ENCODE assay signal across 29 cellular contexts in genomic region chr3:176842914-176843313, GRCh38.
"Had no signal": no experiment of that assay in that cellular context is flagged by ENCODE, and none has a peak within 500 bp of the region (broad histone marks: within the 10 kb centered on the region; RNA-seq: fewer than 3 reads in every experiment).

No MANE protein-coding gene starts in this region.

- H3K9me3 ChIP-seq: stomach, suprapubic skin, testis, thoracic aorta, thyroid gland, tibial artery, tibial nerve, transverse colon, upper lobe of left lung, upper lobe of right lung, uterus, vagina had no signal

- DNase-seq: stimulated activated CD4-positive, alpha-beta T cell treated with anti-CD3 and anti-CD28 coated beads, Interleukin-2, amount 100 ng/mL, for 48 hours; stimulated activated CD4-positive, alpha-beta T cell treated with anti-CD3 and anti-CD28 coated beads, Interleukin-4, amount 100 ng/mL, for 1 hour; stimulated activated CD4-positive, alpha-beta T cell treated with anti-CD3 and anti-CD28 coated beads, Interleukin-4, amount 100 ng/mL, for 24 hours; stimulated activated CD4-positive, alpha-beta T cell treated with anti-CD3 and anti-CD28 coated beads, Interleukin-4, amount 100 ng/mL, for 4 hours; stimulated activated CD8-positive, alpha-beta memory T cell treated with anti-CD3 and anti-CD28 coated beads, Interleukin-4, amount 100 ng/mL, for 48 hours; stimulated activated naive B cell treated with anti-CD40 and anti-IgM and Interleukin-4, amounts not matched to agents 10 μg/mL and 1 μg/mL and 100 μg/mL, for 72 hours; stimulated activated naive CD4-positive, alpha-beta T cell; stimulated activated naive CD4-positive, alpha-beta T cell treated with Interleukin-2 at 50 U/mL for 16 hours; stimulated activated naive CD8-positive, alpha-beta T cell treated with anti-CD3 and anti-CD28 coated beads, Interleukin-15, amount 100 ng/mL, for 72 hours; stimulated activated naive CD8-positive, alpha-beta T cell treated with anti-CD3 and anti-CD28 coated beads, Interleukin-15, Interleukin-2, amounts not matched to agents 100 U/mL and 50 U/mL, for 24 hours; stomach; substantia nigra; testis; thyroid gland; tibial artery; transverse colon; trophoblast cell; upper lobe of left lung; upper lobe of right lung; uterus had no signal

- H3K4me1 ChIP-seq: stomach, suprapubic skin, testis, thyroid gland, tibial nerve, transverse colon, upper lobe of left lung, upper lobe of right lung, uterus, vagina had no signal

- ATAC-seq: stimulated activated effector memory CD8-positive, alpha-beta T cell treated with anti-CD3 and anti-CD28 coated beads, Interleukin-12 subunit alpha, Interleukin-12 subunit beta, amount 100 ng/mL, for 72 hours; stimulated activated memory B cell treated with anti-CD40 and anti-IgM and Interleukin-4, amounts not matched to agents 10 μg/mL and 1 μg/mL and 100 μg/mL, for 72 hours; stimulated activated naive B cell treated with anti-CD40 and anti-IgM and Interleukin-4, amounts not matched to agents 10 μg/mL and 1 μg/mL and 100 μg/mL, for 72 hours; stimulated activated naive CD8-positive, alpha-beta T cell treated with anti-CD3 and anti-CD28 coated beads, Interleukin-15, amount 100 ng/mL, for 72 hours; stimulated activated naive CD8-positive, alpha-beta T cell treated with anti-CD3 and anti-CD28 coated beads, Interleukin-15, Interleukin-2, amounts not matched to agents 100 U/mL and 50 U/mL, for 24 hours; upper lobe of right lung had no signal

- H3K36me3 ChIP-seq: stomach, suprapubic skin, thoracic aorta, thyroid gland, tibial artery, tibial nerve, transverse colon, upper lobe of left lung, upper lobe of right lung, uterus, vagina had no signal

- H3K4me1 Mint-ChIP-seq: stimulated activated effector memory CD8-positive, alpha-beta T cell treated with anti-CD3 and anti-CD28 coated beads, Interleukin-12 subunit alpha, Interleukin-12 subunit beta, amount 100 ng/mL, for 72 hours; stimulated activated memory B cell treated with anti-CD40 and anti-IgM and Interleukin-4, amounts not matched to agents 10 μg/mL and 1 μg/mL and 100 μg/mL, for 72 hours; stimulated activated naive B cell treated with anti-CD40 and anti-IgM and Interleukin-4, amounts not matched to agents 10 μg/mL and 1 μg/mL and 100 μg/mL, for 72 hours; stimulated activated naive CD8-positive, alpha-beta T cell treated with anti-CD3 and anti-CD28 coated beads, Interleukin-15, amount 100 ng/mL, for 72 hours had no signal

- H3K4me3 Mint-ChIP-seq: stimulated activated effector memory CD8-positive, alpha-beta T cell treated with anti-CD3 and anti-CD28 coated beads, Interleukin-12 subunit alpha, Interleukin-12 subunit beta, amount 100 ng/mL, for 72 hours; stimulated activated memory B cell treated with anti-CD40 and anti-IgM and Interleukin-4, amounts not matched to agents 10 μg/mL and 1 μg/mL and 100 μg/mL, for 72 hours; stimulated activated naive B cell treated with anti-CD40 and anti-IgM and Interleukin-4, amounts not matched to agents 10 μg/mL and 1 μg/mL and 100 μg/mL, for 72 hours; stimulated activated naive CD8-positive, alpha-beta T cell treated with anti-CD3 and anti-CD28 coated beads, Interleukin-15, amount 100 ng/mL, for 72 hours; stimulated activated naive CD8-positive, alpha-beta T cell treated with anti-CD3 and anti-CD28 coated beads, Interleukin-15, Interleukin-2, amounts not matched to agents 100 ng/mL and 50 ng/mL, for 24 hours; type B pancreatic cell had no signal

- H3K9me3 Mint-ChIP-seq: stimulated activated effector memory CD8-positive, alpha-beta T cell treated with anti-CD3 and anti-CD28 coated beads, Interleukin-12 subunit alpha, Interleukin-12 subunit beta, amount 100 ng/mL, for 72 hours; stimulated activated memory B cell treated with anti-CD40 and anti-IgM and Interleukin-4, amounts not matched to agents 10 μg/mL and 1 μg/mL and 100 μg/mL, for 72 hours; stimulated activated naive CD8-positive, alpha-beta T cell treated with anti-CD3 and anti-CD28 coated beads, Interleukin-15, amount 100 ng/mL, for 72 hours; stimulated activated naive CD8-positive, alpha-beta T cell treated with anti-CD3 and anti-CD28 coated beads, Interleukin-15, Interleukin-2, amounts not matched to agents 100 ng/mL and 50 ng/mL, for 24 hours; type B pancreatic cell had no signal

- H3K4me3 ChIP-seq: stomach, suprapubic skin, testis, thoracic aorta, thyroid gland, tibial artery, tibial nerve, transverse colon, upper lobe of left lung, upper lobe of right lung, uterus, vagina had no signal

- H3K36me3 Mint-ChIP-seq: stimulated activated effector memory CD8-positive, alpha-beta T cell treated with anti-CD3 and anti-CD28 coated beads, Interleukin-12 subunit alpha, Interleukin-12 subunit beta, amount 100 ng/mL, for 72 hours; stimulated activated memory B cell treated with anti-CD40 and anti-IgM and Interleukin-4, amounts not matched to agents 10 μg/mL and 1 μg/mL and 100 μg/mL, for 72 hours; stimulated activated naive B cell treated with anti-CD40 and anti-IgM and Interleukin-4, amounts not matched to agents 10 μg/mL and 1 μg/mL and 100 μg/mL, for 72 hours; type B pancreatic cell had no signal

- H3K27ac Mint-ChIP-seq: stimulated activated effector memory CD8-positive, alpha-beta T cell treated with anti-CD3 and anti-CD28 coated beads, Interleukin-12 subunit alpha, Interleukin-12 subunit beta, amount 100 ng/mL, for 72 hours; stimulated activated memory B cell treated with anti-CD40 and anti-IgM and Interleukin-4, amounts not matched to agents 10 μg/mL and 1 μg/mL and 100 μg/mL, for 72 hours; stimulated activated naive B cell treated with anti-CD40 and anti-IgM and Interleukin-4, amounts not matched to agents 10 μg/mL and 1 μg/mL and 100 μg/mL, for 72 hours; stimulated activated naive CD8-positive, alpha-beta T cell treated with anti-CD3 and anti-CD28 coated beads, Interleukin-15, amount 100 ng/mL, for 72 hours; stimulated activated naive CD8-positive, alpha-beta T cell treated with anti-CD3 and anti-CD28 coated beads, Interleukin-15, Interleukin-2, amounts not matched to agents 100 ng/mL and 50 ng/mL, for 24 hours; type B pancreatic cell had no signal

- H3K27me3 Mint-ChIP-seq: stimulated activated memory B cell treated with anti-CD40 and anti-IgM and Interleukin-4, amounts not matched to agents 10 μg/mL and 1 μg/mL and 100 μg/mL, for 72 hours had no signal

- H3K27me3 ChIP-seq: stomach, suprapubic skin, testis, thyroid gland, tibial artery, tibial nerve, transverse colon, upper lobe of left lung, upper lobe of right lung, uterus, vagina had no signal

- H3K27ac ChIP-seq: stomach, suprapubic skin, testis, thoracic aorta, thyroid gland, tibial artery, tibial nerve, transverse colon, upper lobe of left lung, upper lobe of right lung, uterus, vagina had no signal

- FAIRE-seq: urothelium cell line had no signal
